In genomic region chr5:119302916-119303897, GRCh38 we compare ENCODE assay signal across 8 cellular contexts. TPM values are rescaled to one million over a fixed set of nuclear protein-coding genes. Genes with fewer than 3 reads are reported as not detected.
DNase-seq lines count a peak whose midpoint lies in the region; ATAC-seq and TF ChIP-seq lines count a peak whose summit lies in the region.

No MANE protein-coding gene starts in this region.

- H3K9me3 Mint-ChIP-seq in activated T-helper 17 cell treated with anti-CD3 and anti-CD28 coated beads, Interleukin-2, amount 50 U/mL, for 72 hours = no peaks in the 10 kb centered on the region

- H3K4me1 Mint-ChIP-seq in activated T-helper 17 cell treated with anti-CD3 and anti-CD28 coated beads, Interleukin-2, amount 50 U/mL, for 72 hours = peaks cover 54% of the 10 kb centered on the region

- H3K36me3 ChIP-seq in kidney epithelial cell (ENCODE audit: control insufficient read depth, insufficient read depth, low read length) = no peaks in the 10 kb centered on the region

- peak overlapping the region; percentile 90 for H3K27ac Mint-ChIP-seq in activated T-helper 17 cell treated with anti-CD3 and anti-CD28 coated beads, Interleukin-2, amount 50 U/mL, for 72 hours

- peak overlapping the region; percentile 86 for H3K4me3 Mint-ChIP-seq in activated T-helper 17 cell treated with anti-CD3 and anti-CD28 coated beads, Interleukin-2, amount 50 U/mL, for 72 hours

- H3K27me3 ChIP-seq in kidney epithelial cell (ENCODE audit: control insufficient read depth, insufficient read depth, low read length) = no peaks in the 10 kb centered on the region

- H3K36me3 Mint-ChIP-seq in activated T-helper 17 cell treated with anti-CD3 and anti-CD28 coated beads, Interleukin-2, amount 50 U/mL, for 72 hours (ENCODE audit: low read depth) = peaks cover 65% of the 10 kb centered on the region

- DNase-seq in AG09319 (ENCODE audit: extremely low read depth, low read depth) (peak; percentile 87), HFF-Myc (ENCODE audit: extremely low read depth, low read depth) (peak; percentile 72), kidney epithelial cell (ENCODE audit: low read depth) (peak; percentile 99), NK-92 (lab: John Stamatoyannopoulos, UW; ENCODE audit: unreplicated experiment) (no peak), germinal center (ENCODE audit: low spot score) (no peak), nucleus accumbens (lab: John Stamatoyannopoulos, UW) (no peak)

- H3K4me3 ChIP-seq in HFF-Myc (replicated peaks; ENCODE audit: low read depth, low read length) (no peak overlapping the region), kidney epithelial cell (ENCODE audit: low read depth, low read length) (no peak overlapping the region)

- H3K27me3 Mint-ChIP-seq in activated T-helper 17 cell treated with anti-CD3 and anti-CD28 coated beads, Interleukin-2, amount 50 U/mL, for 72 hours = no peaks in the 10 kb centered on the region

- peak; percentile 78 for ATAC-seq in activated T-helper 17 cell treated with anti-CD3 and anti-CD28 coated beads, Interleukin-2, amount 50 U/mL, for 72 hours (replicated peaks)
- no peak for ATAC-seq in HG02884 (IDR thresholded peaks at IDR 0.05; ENCODE audit: unreplicated experiment)

- no peak; the same call in 1 of the 2 replicates for TF ChIP-seq CTCF in AG09319 (IDR thresholded peaks at IDR 0.05; ENCODE audit: low read depth, low read length)
- no peak for TF ChIP-seq CTCF in HFF-Myc (IDR thresholded peaks at IDR 0.05; ENCODE audit: low read depth, low read length, missing control alignments)
- peak; percentile 35 for TF ChIP-seq CTCF in kidney epithelial cell (IDR thresholded peaks at IDR 0.05; ENCODE audit: insufficient read depth, low read length, poor library complexity, severe bottlenecking)

RNA-seq across cellular contexts. Expression of gene TNFAIP8, which starts 52.6 kb away (rescaled TPM):
- total RNA-seq in activated T-helper 17 cell treated with anti-CD3 and anti-CD28 coated beads, Interleukin-2, amount 50 U/mL, for 72 hours = 100 to 1,000 TPM; 129 to 170 TPM
- 35.8 and 40.0 TPM in 2 replicates for total RNA-seq in kidney epithelial cell

Comparison
In these comparisons a context has a peak if more than half of its experiments do, and no peak if none do; other contexts are left out.
1. DNase-seq: peak in AG09319 (single experiment), HFF-Myc (single experiment) and kidney epithelial cell (single experiment); none in NK-92 (single experiment), germinal center (single experiment) and nucleus accumbens (0 of 56).